23 cellular contexts compared by ENCODE assay signal in genomic region chr1:3703786-3704396, GRCh38. TPM values are rescaled to one million over a fixed set of nuclear protein-coding genes. Genes with fewer than 3 reads are reported as not detected.
DNase-seq lines count a peak whose midpoint lies in the region; ATAC-seq, FAIRE-seq and TF ChIP-seq lines count a peak whose summit lies in the region.
"Had no signal": no experiment of that assay in that cellular context is flagged by ENCODE, and none has a peak within 500 bp of the region (broad histone marks: within the 10 kb centered on the region; RNA-seq: fewer than 3 reads in every experiment).

No MANE protein-coding gene starts in this region.

- TF ChIP-seq POLR2A in H54 (IDR thresholded peaks at IDR 0.05; ENCODE audit: low read depth, low read length), result no peak

- peak overlapping the region; percentile 37 for H3K27ac Mint-ChIP-seq in activated naive CD4-positive, alpha-beta T cell treated with anti-CD3 and anti-CD28 coated beads, Interleukin-2, amount 10 ng/mL, durations not matched to agents 7 days and 5 days
- peak overlapping the region in 3 of 6 donors; percentile 30 to 66 (median 62) for H3K27ac Mint-ChIP-seq in immature natural killer cell

- H3K4me1 Mint-ChIP-seq in activated naive CD4-positive, alpha-beta T cell treated with anti-CD3 and anti-CD28 coated beads, Interleukin-2, amount 10 ng/mL, durations not matched to agents 7 days and 5 days, result peaks cover 5% of the 10 kb centered on the region
- H3K4me1 Mint-ChIP-seq in immature natural killer cell, result peaks cover 3 to 6% of the 10 kb centered on the region in 2 donors

- no peak overlapping the region for H3K4me3 Mint-ChIP-seq in activated naive CD4-positive, alpha-beta T cell treated with anti-CD3 and anti-CD28 coated beads, Interleukin-2, amount 10 ng/mL, durations not matched to agents 7 days and 5 days
- H3K4me3 Mint-ChIP-seq in immature natural killer cell, result peak overlapping the region in 4 of 5 donors; percentile 46 to 67 (median 52)
- H3K4me3 Mint-ChIP-seq: activated T-cell treated with anti-CD3 and anti-CD28 coated beads, Interleukin-2, amount 50 U/mL, for 4 hours had no signal

- FAIRE-seq in H54 (lab: Jason Lieb, UNC), result no peak
- FAIRE-seq: G401.6, small intestine had no signal

- peaks cover 9% of the 10 kb centered on the region for H3K27me3 ChIP-seq in thymus (ENCODE audit: control insufficient read depth, insufficient read depth)
- H3K27me3 ChIP-seq: MG63 had no signal

- 40% methylated on average over 28 of the region's 28 CpGs for WGBS in thymus

- no peak for TF ChIP-seq CTCF in RWPE1 (conservative IDR thresholded peaks at IDR 0.05; ENCODE audit: low read depth)

- H3K4me1 ChIP-seq in thymus (ENCODE audit: control insufficient read depth, insufficient read depth, low read length), result no peaks in the 10 kb centered on the region
- H3K4me1 ChIP-seq: parathyroid adenoma had no signal

- CTCF ChIA-PET in activated naive CD4-positive, alpha-beta T cell treated with anti-CD3 and anti-CD28 coated beads, Interleukin-2, amount 10 ng/mL, durations not matched to agents 7 days and 5 days (lab: Charles Lee), result no interaction called here
- CTCF ChIA-PET in RWPE1 (lab: Yijun Ruan, JAX), result interaction anchor here (0.7 to 1.6 kb wide), 2 partner anchors 19 to 1407 kb away, joined by 3 to 6 read pairs; no protein-coding TSS in a partner anchor

- DNase-seq in activated naive CD4-positive, alpha-beta T cell treated with anti-CD3 and anti-CD28 coated beads, Interleukin-2, amount 10 ng/mL, durations not matched to agents 7 days and 5 days, result no peak
- no peak for DNase-seq in activated naive CD4-positive, alpha-beta T cell (lab: John Stamatoyannopoulos, UW)
- DNase-seq in RWPE1 (ENCODE audit: low spot score) (no peak), immature natural killer cell (no peak), H54 (ENCODE audit: insufficient read length, low spot score) (no peak), DMS53 (lab: John Stamatoyannopoulos, UW) (no peak)
- DNase-seq: ACHN; activated CD4-positive, alpha-beta T cell treated with anti-CD3 and anti-CD28 coated beads, Interleukin-2, amount 50 U/mL, for 48 hours; activated T-cell treated with anti-CD3 and anti-CD28 coated beads, Interleukin-2, amount 50 U/mL, for 4 hours; caudate nucleus; effector CD8-positive, alpha-beta T cell; HCEC 1CT; left colon; MG63; mucosa of descending colon; NCI-H2029 treated with DMSO at 0.1 percent for 48 hours; NCI-H524; small intestine had no signal

- no peaks in the 10 kb centered on the region for H3K9me3 Mint-ChIP-seq in activated naive CD4-positive, alpha-beta T cell treated with anti-CD3 and anti-CD28 coated beads, Interleukin-2, amount 10 ng/mL, durations not matched to agents 7 days and 5 days
- no peaks in the 10 kb centered on the region for H3K9me3 Mint-ChIP-seq in immature natural killer cell
- H3K9me3 Mint-ChIP-seq: activated T-cell treated with anti-CD3 and anti-CD28 coated beads, Interleukin-2, amount 50 U/mL, for 4 hours had no signal

- H3K27me3 Mint-ChIP-seq in activated naive CD4-positive, alpha-beta T cell treated with anti-CD3 and anti-CD28 coated beads, Interleukin-2, amount 10 ng/mL, durations not matched to agents 7 days and 5 days, result peaks cover 27% of the 10 kb centered on the region
- H3K27me3 Mint-ChIP-seq in immature natural killer cell (ENCODE audit: low read depth in 3 of 3), result peaks cover 0 to 6% (median 2%) of the 10 kb centered on the region in 3 donors

- ATAC-seq in HG03354 (IDR thresholded peaks at IDR 0.05; ENCODE audit: poor library complexity, severe bottlenecking, unreplicated experiment), result no peak
- ATAC-seq: activated T-cell treated with anti-CD3 and anti-CD28 coated beads, Interleukin-2, amount 50 U/mL, for 4 hours; left colon; mucosa of descending colon had no signal

- POLR2A ChIA-PET in RWPE1 (lab: Yijun Ruan, JAX; ENCODE audit: low non-redundant PET), result no interaction called here

- no peak overlapping the region for H3K4me3 ChIP-seq in thymus (ENCODE audit: low read length)
- H3K4me3 ChIP-seq: MG63, mucosa of descending colon had no signal

- H3K36me3 Mint-ChIP-seq in activated naive CD4-positive, alpha-beta T cell treated with anti-CD3 and anti-CD28 coated beads, Interleukin-2, amount 10 ng/mL, durations not matched to agents 7 days and 5 days, result no peaks in the 10 kb centered on the region
- no peaks in the 10 kb centered on the region for H3K36me3 Mint-ChIP-seq in immature natural killer cell

- peak overlapping the region; percentile 100 for H3K27ac ChIP-seq in RWPE1
- H3K27ac ChIP-seq in thymus (ENCODE audit: low read depth), result peak overlapping the region; percentile 55
- H3K27ac ChIP-seq: parathyroid adenoma had no signal

- H3K9me3 ChIP-seq in thymus (ENCODE audit: control insufficient read depth), result no peaks in the 10 kb centered on the region
- H3K9me3 ChIP-seq: MG63, mucosa of descending colon had no signal

- H3K36me3 ChIP-seq in thymus (ENCODE audit: control insufficient read depth, insufficient read depth), result no peaks in the 10 kb centered on the region
- H3K36me3 ChIP-seq: MG63 had no signal

RNA-seq across cellular contexts. Expression of gene CCDC27, which starts 48.4 kb away (rescaled TPM):
- not detected for polyA plus RNA-seq in immature natural killer cell
- 0.02 TPM for polyA plus RNA-seq in thymus
- polyA plus RNA-seq: adipose tissue had no signal

RNA-seq across cellular contexts. Expression of gene TP73, which starts 51.6 kb away (rescaled TPM):
- polyA plus RNA-seq in immature natural killer cell (not detected), thymus (2.9 TPM)

RNA-seq across cellular contexts. Expression of gene WRAP73, which starts 54.0 kb away (rescaled TPM):
- polyA plus RNA-seq in immature natural killer cell, result 10 to 100 TPM; 19.9 to 26.8 (median 21.1) TPM
- polyA plus RNA-seq in thymus, result 25.9 TPM
